3 cellular contexts compared by ENCODE assay signal in the genomic region with DNA sequence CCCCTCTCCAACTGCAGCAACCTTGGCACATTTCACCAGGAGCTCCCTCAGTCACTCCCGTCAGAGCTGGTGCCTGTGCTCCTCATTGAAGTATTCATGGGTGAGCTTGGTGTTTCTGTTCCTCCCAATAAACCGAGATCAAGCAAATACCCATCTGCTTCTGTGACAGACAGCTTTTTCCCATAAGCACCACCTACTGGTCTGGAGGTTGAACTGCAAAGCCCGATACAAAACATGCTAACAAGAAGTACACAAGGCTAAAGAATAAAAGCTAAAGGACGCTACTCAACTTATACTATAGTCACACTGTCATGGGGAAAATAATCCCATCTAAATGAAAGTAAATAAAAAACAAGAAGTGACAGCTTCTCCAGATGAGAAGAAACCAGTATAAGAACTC.
TF ChIP-seq lines count a peak whose summit lies in the region.

No MANE protein-coding gene starts in this region.

TF ChIP-seq in SK-N-SH, 30 proteins besides CTCF, POLR2A, EP300 and RAD21 (continued from another document):
- no peak for TF ChIP-seq ZBTB33 (IDR thresholded peaks at IDR 0.05; ENCODE audit: borderline replicate concordance, low read depth)

TF ChIP-seq in SK-N-SH treated with all-trans-retinoic acid at 6 μM for 48 hours, 23 proteins besides CTCF, POLR2A, EP300 and RAD21 (continued from another document):
- TF ChIP-seq, protein P1, sequence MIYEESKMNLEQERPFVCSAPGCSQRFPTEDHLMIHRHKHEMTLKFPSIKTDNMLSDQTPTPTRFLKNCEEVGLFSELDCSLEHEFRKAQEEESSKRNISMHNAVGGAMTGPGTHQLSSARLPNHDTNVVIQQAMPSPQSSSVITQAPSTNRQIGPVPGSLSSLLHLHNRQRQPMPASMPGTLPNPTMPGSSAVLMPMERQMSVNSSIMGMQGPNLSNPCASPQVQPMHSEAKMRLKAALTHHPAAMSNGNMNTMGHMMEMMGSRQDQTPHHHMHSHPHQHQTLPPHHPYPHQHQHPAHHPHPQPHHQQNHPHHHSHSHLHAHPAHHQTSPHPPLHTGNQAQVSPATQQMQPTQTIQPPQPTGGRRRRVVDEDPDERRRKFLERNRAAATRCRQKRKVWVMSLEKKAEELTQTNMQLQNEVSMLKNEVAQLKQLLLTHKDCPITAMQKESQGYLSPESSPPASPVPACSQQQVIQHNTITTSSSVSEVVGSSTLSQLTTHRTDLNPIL (CRISPR knock-in tag; IDR thresholded peaks at IDR 0.05; ENCODE audit: low read depth): no peak
- no peak for TF ChIP-seq ESRRG (CRISPR knock-in tag; IDR thresholded peaks at IDR 0.05)
- no peak for TF ChIP-seq ZFP30 (CRISPR knock-in tag; IDR thresholded peaks at IDR 0.05)
- TF ChIP-seq ZFP3 (CRISPR knock-in tag; IDR thresholded peaks at IDR 0.05): no peak
- TF ChIP-seq ISL1 (CRISPR knock-in tag; IDR thresholded peaks at IDR 0.05): no peak
- no peak for TF ChIP-seq TCF4 (CRISPR knock-in tag; IDR thresholded peaks at IDR 0.05; ENCODE audit: borderline replicate concordance)
- TF ChIP-seq RARB (CRISPR knock-in tag; IDR thresholded peaks at IDR 0.05): no peak
- no peak for TF ChIP-seq TSHZ2 (CRISPR knock-in tag; IDR thresholded peaks at IDR 0.05)
- TF ChIP-seq, protein P2, sequence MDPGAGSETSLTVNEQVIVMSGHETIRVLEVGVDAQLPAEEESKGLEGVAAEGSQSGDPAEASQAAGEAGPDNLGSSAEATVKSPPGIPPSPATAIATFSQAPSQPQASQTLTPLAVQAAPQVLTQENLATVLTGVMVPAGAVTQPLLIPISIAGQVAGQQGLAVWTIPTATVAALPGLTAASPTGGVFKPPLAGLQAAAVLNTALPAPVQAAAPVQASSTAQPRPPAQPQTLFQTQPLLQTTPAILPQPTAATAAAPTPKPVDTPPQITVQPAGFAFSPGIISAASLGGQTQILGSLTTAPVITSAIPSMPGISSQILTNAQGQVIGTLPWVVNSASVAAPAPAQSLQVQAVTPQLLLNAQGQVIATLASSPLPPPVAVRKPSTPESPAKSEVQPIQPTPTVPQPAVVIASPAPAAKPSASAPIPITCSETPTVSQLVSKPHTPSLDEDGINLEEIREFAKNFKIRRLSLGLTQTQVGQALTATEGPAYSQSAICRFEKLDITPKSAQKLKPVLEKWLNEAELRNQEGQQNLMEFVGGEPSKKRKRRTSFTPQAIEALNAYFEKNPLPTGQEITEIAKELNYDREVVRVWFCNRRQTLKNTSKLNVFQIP (CRISPR knock-in tag; IDR thresholded peaks at IDR 0.05; ENCODE audit: borderline replicate concordance, low read depth): no peak
- no peak for TF ChIP-seq PPARA (CRISPR knock-in tag; IDR thresholded peaks at IDR 0.05; ENCODE audit: borderline replicate concordance)
- TF ChIP-seq GLIS3 (CRISPR knock-in tag; IDR thresholded peaks at IDR 0.05): no peak
- no peak for TF ChIP-seq ZC3H10 (CRISPR knock-in tag; IDR thresholded peaks at IDR 0.05)
- no peak for TF ChIP-seq OSR1 (CRISPR knock-in tag; IDR thresholded peaks at IDR 0.05)
- no peak for TF ChIP-seq CSRNP3 (CRISPR knock-in tag; IDR thresholded peaks at IDR 0.05)
- no peak for TF ChIP-seq CSDC2 (CRISPR knock-in tag; IDR thresholded peaks at IDR 0.05)
- no peak for TF ChIP-seq PATZ1 (CRISPR knock-in tag; IDR thresholded peaks at IDR 0.05; ENCODE audit: borderline replicate concordance)

TF ChIP-seq in HEK293, 187 proteins besides CTCF, POLR2A, EP300 and RAD21 (continued from another document):
- TF ChIP-seq, protein P3, sequence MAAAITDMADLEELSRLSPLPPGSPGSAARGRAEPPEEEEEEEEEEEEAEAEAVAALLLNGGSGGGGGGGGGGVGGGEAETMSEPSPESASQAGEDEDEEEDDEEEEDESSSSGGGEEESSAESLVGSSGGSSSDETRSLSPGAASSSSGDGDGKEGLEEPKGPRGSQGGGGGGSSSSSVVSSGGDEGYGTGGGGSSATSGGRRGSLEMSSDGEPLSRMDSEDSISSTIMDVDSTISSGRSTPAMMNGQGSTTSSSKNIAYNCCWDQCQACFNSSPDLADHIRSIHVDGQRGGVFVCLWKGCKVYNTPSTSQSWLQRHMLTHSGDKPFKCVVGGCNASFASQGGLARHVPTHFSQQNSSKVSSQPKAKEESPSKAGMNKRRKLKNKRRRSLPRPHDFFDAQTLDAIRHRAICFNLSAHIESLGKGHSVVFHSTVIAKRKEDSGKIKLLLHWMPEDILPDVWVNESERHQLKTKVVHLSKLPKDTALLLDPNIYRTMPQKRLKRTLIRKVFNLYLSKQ (tag by site-specific recombination; IDR thresholded peaks at IDR 0.05; ENCODE audit: borderline replicate concordance): no peak
- no peak for TF ChIP-seq ZNF792 (tag by site-specific recombination; IDR thresholded peaks at IDR 0.05)
- no peak for TF ChIP-seq ZNF202 (tag by site-specific recombination; IDR thresholded peaks at IDR 0.05; ENCODE audit: borderline replicate concordance)
- TF ChIP-seq ZNF394 (tag by site-specific recombination; IDR thresholded peaks at IDR 0.05; ENCODE audit: borderline replicate concordance): no peak
- TF ChIP-seq ZNF274 (IDR thresholded peaks at IDR 0.05; ENCODE audit: low read length): no peak
- no peak for TF ChIP-seq ZNF274 (tag by site-specific recombination; IDR thresholded peaks at IDR 0.05; ENCODE audit: borderline replicate concordance)
- TF ChIP-seq ZNF354C (tag by site-specific recombination; IDR thresholded peaks at IDR 0.05; ENCODE audit: borderline replicate concordance, low read depth): no peak
- no peak for TF ChIP-seq MZF1 (tag by site-specific recombination; IDR thresholded peaks at IDR 0.05; ENCODE audit: borderline replicate concordance)
- TF ChIP-seq ZNF221 (tag by site-specific recombination; IDR thresholded peaks at IDR 0.05; ENCODE audit: borderline replicate concordance): no peak
- TF ChIP-seq, protein P4, sequence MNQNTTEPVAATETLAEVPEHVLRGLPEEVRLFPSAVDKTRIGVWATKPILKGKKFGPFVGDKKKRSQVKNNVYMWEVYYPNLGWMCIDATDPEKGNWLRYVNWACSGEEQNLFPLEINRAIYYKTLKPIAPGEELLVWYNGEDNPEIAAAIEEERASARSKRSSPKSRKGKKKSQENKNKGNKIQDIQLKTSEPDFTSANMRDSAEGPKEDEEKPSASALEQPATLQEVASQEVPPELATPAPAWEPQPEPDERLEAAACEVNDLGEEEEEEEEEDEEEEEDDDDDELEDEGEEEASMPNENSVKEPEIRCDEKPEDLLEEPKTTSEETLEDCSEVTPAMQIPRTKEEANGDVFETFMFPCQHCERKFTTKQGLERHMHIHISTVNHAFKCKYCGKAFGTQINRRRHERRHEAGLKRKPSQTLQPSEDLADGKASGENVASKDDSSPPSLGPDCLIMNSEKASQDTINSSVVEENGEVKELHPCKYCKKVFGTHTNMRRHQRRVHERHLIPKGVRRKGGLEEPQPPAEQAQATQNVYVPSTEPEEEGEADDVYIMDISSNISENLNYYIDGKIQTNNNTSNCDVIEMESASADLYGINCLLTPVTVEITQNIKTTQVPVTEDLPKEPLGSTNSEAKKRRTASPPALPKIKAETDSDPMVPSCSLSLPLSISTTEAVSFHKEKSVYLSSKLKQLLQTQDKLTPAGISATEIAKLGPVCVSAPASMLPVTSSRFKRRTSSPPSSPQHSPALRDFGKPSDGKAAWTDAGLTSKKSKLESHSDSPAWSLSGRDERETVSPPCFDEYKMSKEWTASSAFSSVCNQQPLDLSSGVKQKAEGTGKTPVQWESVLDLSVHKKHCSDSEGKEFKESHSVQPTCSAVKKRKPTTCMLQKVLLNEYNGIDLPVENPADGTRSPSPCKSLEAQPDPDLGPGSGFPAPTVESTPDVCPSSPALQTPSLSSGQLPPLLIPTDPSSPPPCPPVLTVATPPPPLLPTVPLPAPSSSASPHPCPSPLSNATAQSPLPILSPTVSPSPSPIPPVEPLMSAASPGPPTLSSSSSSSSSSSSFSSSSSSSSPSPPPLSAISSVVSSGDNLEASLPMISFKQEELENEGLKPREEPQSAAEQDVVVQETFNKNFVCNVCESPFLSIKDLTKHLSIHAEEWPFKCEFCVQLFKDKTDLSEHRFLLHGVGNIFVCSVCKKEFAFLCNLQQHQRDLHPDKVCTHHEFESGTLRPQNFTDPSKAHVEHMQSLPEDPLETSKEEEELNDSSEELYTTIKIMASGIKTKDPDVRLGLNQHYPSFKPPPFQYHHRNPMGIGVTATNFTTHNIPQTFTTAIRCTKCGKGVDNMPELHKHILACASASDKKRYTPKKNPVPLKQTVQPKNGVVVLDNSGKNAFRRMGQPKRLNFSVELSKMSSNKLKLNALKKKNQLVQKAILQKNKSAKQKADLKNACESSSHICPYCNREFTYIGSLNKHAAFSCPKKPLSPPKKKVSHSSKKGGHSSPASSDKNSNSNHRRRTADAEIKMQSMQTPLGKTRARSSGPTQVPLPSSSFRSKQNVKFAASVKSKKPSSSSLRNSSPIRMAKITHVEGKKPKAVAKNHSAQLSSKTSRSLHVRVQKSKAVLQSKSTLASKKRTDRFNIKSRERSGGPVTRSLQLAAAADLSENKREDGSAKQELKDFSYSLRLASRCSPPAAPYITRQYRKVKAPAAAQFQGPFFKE (tag by site-specific recombination; IDR thresholded peaks at IDR 0.05; ENCODE audit: borderline replicate concordance): no peak
- TF ChIP-seq ZBTB48 (tag by site-specific recombination; IDR thresholded peaks at IDR 0.05): no peak
- no peak for TF ChIP-seq ZNF530 (tag by site-specific recombination; IDR thresholded peaks at IDR 0.05; ENCODE audit: low read depth)
- no peak for TF ChIP-seq KLF9 (tag by site-specific recombination; IDR thresholded peaks at IDR 0.05; ENCODE audit: low read depth)
- TF ChIP-seq ZNF335 (tag by site-specific recombination; conservative IDR thresholded peaks at IDR 0.05): no peak
